ENCODE assay signal across 27 cellular contexts in the genomic region with DNA sequence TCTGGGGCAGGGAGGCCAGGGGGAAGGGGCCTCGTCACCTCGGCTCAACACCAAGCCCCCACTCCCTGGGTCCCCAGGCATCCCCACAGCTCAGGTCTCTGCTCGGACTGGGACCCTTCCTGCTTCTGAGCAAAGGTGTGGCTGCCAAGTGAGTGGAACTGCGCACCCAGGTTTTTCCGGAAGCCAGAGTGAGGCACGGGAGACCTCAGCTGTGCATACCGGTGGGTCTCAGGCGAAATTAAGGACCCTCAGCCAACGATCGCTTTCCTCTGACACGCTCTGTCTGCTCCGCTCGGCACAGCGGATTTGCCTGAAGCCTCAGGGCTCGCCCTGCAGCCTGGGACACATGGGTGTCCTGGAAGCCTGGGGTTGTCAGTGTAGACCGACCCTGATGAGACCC. TPM values are rescaled to one million over a fixed set of nuclear protein-coding genes. Genes with fewer than 3 reads are reported as not detected.
"Had no signal": no experiment of that assay in that cellular context is flagged by ENCODE, and none has a peak within 500 bp of the region (broad histone marks: within the 10 kb centered on the region; RNA-seq: fewer than 3 reads in every experiment).

No MANE protein-coding gene starts in this region.

- H3K4me3 ChIP-seq: MG63, SJCRH30 had no signal

- H3K9me3 ChIP-seq: MG63, SJCRH30 had no signal

- H3K36me3 ChIP-seq: MG63, SJCRH30 had no signal

- H3K27ac ChIP-seq: RWPE1, SJCRH30 had no signal

- ATAC-seq: HepG2, Panc1, PC-3, SK-N-SH treated with all-trans-retinoic acid at 6 μM for 48 hours had no signal

- H3K27me3 ChIP-seq: MG63, SJCRH30 had no signal

- DNase-seq: IMR-90, Karpas-422, KG1, MG63, NCI-H1092, NCI-H1105 treated with DMSO at 0.1 percent for 48 hours, NCI-H1417 treated with DMSO at 0.1 percent for 48 hours, NCI-H146, NCI-H1694 treated with DMSO at 0.1 percent for 48 hours, NCI-H1930, NCI-H2081, NCI-H2107, NCI-H2227 treated with DMSO at 0.1 percent for 48 hours, NCI-H446, NCI-H510A, NCI-H524 treated with DMSO at 0.1 percent for 48 hours, NCI-H69, NCI-H774, PC-3, SHP77, SJCRH30 had no signal

- H3K4me1 ChIP-seq: SJCRH30 had no signal

RNA-seq across cellular contexts. Expression of gene IRX4, which starts 41.0 kb away (rescaled TPM):
- total RNA-seq: HepG2, HT-29, IMR-90, OCI-LY7, PC-3, SJCRH30 had no signal
